ENCODE assay signal across 8 cellular contexts in the genomic region with DNA sequence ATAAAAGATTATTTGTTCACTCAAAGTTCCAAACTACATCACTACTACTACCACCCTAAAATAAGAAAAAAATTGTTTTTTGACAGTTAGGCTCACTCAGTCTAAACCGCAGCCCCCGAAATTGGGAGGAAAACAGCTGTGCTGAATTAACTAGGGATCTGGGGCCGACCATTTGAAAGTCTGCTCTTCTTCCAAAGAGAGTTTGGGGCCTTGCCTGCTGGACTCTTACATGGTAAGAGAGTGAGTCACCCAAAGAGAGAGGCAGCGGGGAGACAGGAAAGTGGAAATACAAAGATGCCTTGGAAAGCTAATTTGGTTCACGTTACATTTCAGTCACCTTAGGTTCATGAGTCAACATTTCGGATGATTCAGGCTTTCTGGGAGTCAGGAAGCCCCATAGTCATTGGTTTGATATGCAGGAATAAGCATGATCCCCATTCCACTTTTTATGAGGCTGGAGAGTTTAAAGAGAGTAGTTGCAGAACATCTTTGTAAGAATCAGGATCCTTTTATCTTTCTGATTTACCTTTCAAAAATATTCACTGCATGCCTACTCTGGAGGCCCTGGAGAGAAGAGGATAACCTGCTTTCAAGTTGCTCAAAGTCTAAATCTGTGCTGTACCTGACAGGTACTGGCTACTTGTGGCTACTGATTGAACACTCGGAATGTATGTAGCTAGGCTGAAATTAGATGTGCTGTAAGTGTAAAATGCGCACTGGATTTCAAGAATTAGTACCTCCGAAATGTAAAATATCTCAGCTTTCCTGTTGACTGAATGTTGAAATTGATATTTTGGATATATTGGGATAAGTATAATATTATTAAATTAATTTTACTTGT. TPM values are rescaled to one million over a fixed set of nuclear protein-coding genes. Genes with fewer than 3 reads are reported as not detected.
DNase-seq lines count a peak whose midpoint lies in the region; ATAC-seq and TF ChIP-seq lines count a peak whose summit lies in the region.

No MANE protein-coding gene starts in this region.

- H3K4me3 Mint-ChIP-seq in WTC11 = peak overlapping the region; percentile 99
- H3K4me3 Mint-ChIP-seq in effector memory CD8-positive, alpha-beta T cell = peak overlapping the region; percentile 95 to 97
- peak overlapping the region; percentile 82 to 97 for H3K4me3 Mint-ChIP-seq in stimulated activated naive CD8-positive, alpha-beta T cell treated with anti-CD3 and anti-CD28 coated beads, Interleukin-15, amount 100 ng/mL, for 72 hours

- peaks cover 36% of the 10 kb centered on the region for H3K4me1 ChIP-seq in lower lobe of right lung

- H3K4me1 Mint-ChIP-seq in WTC11 = peaks cover 35% of the 10 kb centered on the region
- peaks cover 40 to 64% of the 10 kb centered on the region in 2 donors for H3K4me1 Mint-ChIP-seq in effector memory CD8-positive, alpha-beta T cell (ENCODE audit: low read depth in 2 of 2)
- peaks cover 42% of the 10 kb centered on the region for H3K4me1 Mint-ChIP-seq in stimulated activated naive CD8-positive, alpha-beta T cell treated with anti-CD3 and anti-CD28 coated beads, Interleukin-15, amount 100 ng/mL, for 72 hours

- H3K27ac ChIP-seq in lower lobe of right lung = peak overlapping the region; percentile 98

- peak overlapping the region; percentile 97 for H3K27ac Mint-ChIP-seq in WTC11
- peak overlapping the region; percentile 96 for H3K27ac Mint-ChIP-seq in effector memory CD8-positive, alpha-beta T cell
- peak overlapping the region; percentile 97 to 99 for H3K27ac Mint-ChIP-seq in stimulated activated naive CD8-positive, alpha-beta T cell treated with anti-CD3 and anti-CD28 coated beads, Interleukin-15, amount 100 ng/mL, for 72 hours

- H3K27me3 Mint-ChIP-seq in WTC11 (ENCODE audit: low read depth) = no peaks in the 10 kb centered on the region
- no peaks in the 10 kb centered on the region for H3K27me3 Mint-ChIP-seq in effector memory CD8-positive, alpha-beta T cell
- H3K27me3 Mint-ChIP-seq in stimulated activated naive CD8-positive, alpha-beta T cell treated with anti-CD3 and anti-CD28 coated beads, Interleukin-15, amount 100 ng/mL, for 72 hours = no peaks in the 10 kb centered on the region

- POLR2A ChIA-PET in WTC11 (lab: Charles Lee) = interaction anchor here (0.6 to 1.7 kb wide), 25 partner anchors 7 to 493 kb away, joined by 3 to 10 read pairs (median 4); partner anchors contain the start of genes CCDC88A, CLHC1, EML6 and RPS27A

- ATAC-seq in WTC11 (0 out of 2 replicates have a peak, but pooled peaks have one; percentile 0), lower lobe of right lung (peak; percentile 25 to 63), HG02884 (IDR thresholded peaks at IDR 0.05; ENCODE audit: unreplicated experiment) (no peak)
- no peak for ATAC-seq in effector memory CD8-positive, alpha-beta T cell (replicated peaks)
- ATAC-seq in stimulated activated naive CD8-positive, alpha-beta T cell treated with anti-CD3 and anti-CD28 coated beads, Interleukin-15, amount 100 ng/mL, for 72 hours = no peak

- no peaks in the 10 kb centered on the region for H3K36me3 Mint-ChIP-seq in WTC11
- H3K36me3 Mint-ChIP-seq in effector memory CD8-positive, alpha-beta T cell (ENCODE audit: insufficient read depth) = peaks cover 15% of the 10 kb centered on the region

- no peaks in the 10 kb centered on the region for H3K9me3 Mint-ChIP-seq in WTC11
- H3K9me3 Mint-ChIP-seq in effector memory CD8-positive, alpha-beta T cell = no peaks in the 10 kb centered on the region
- H3K9me3 Mint-ChIP-seq in stimulated activated naive CD8-positive, alpha-beta T cell treated with anti-CD3 and anti-CD28 coated beads, Interleukin-15, amount 100 ng/mL, for 72 hours = no peaks in the 10 kb centered on the region

- H3K27me3 ChIP-seq in MG63 (no peaks in the 10 kb centered on the region), lower lobe of right lung (ENCODE audit: low read depth) (no peaks in the 10 kb centered on the region)

- intact Hi-C loops in lower lobe of right lung (cut with DNase I) = no loop called here

- DNase-seq in NCI-H1105 (lab: John Stamatoyannopoulos, UW) (peak; percentile 14), NCI-H1105 treated with DMSO at 0.1 percent for 48 hours (lab: John Stamatoyannopoulos, UW) (no peak), MG63 (peak; percentile 89), WTC11 (ENCODE audit: low spot score) (no peak), lower lobe of right lung (no peak)
- DNase-seq in effector memory CD8-positive, alpha-beta T cell = no peak
- peak in 1 of 2 donors; percentile 28 for DNase-seq in stimulated activated naive CD8-positive, alpha-beta T cell treated with anti-CD3 and anti-CD28 coated beads, Interleukin-15, amount 100 ng/mL, for 72 hours

- TF ChIP-seq CTCF in WTC11 (IDR thresholded peaks at IDR 0.05) = no peak
- no peak for TF ChIP-seq CTCF in lower lobe of right lung (IDR thresholded peaks at IDR 0.05)

- CTCF ChIA-PET in WTC11 (lab: Charles Lee) = interaction anchor here (0.8 to 4.3 kb wide), 7 partner anchors 7 to 213 kb away, joined by 3 to 25 read pairs (median 7); no protein-coding TSS in a partner anchor

- H3K36me3 ChIP-seq in MG63 = peaks cover 35% of the 10 kb centered on the region
- H3K36me3 ChIP-seq in lower lobe of right lung = no peaks in the 10 kb centered on the region

- H3K9me3 ChIP-seq in MG63 (peaks cover 18% of the 10 kb centered on the region), lower lobe of right lung (no peaks in the 10 kb centered on the region)

- H3K4me3 ChIP-seq in MG63 = peak overlapping the region; percentile 87
- peak overlapping the region; percentile 96 for H3K4me3 ChIP-seq in lower lobe of right lung

TF ChIP-seq in WTC11, 78 proteins besides CTCF, POLR2A, EP300 and RAD21 (continues in another document):
- TF ChIP-seq, protein P1, sequence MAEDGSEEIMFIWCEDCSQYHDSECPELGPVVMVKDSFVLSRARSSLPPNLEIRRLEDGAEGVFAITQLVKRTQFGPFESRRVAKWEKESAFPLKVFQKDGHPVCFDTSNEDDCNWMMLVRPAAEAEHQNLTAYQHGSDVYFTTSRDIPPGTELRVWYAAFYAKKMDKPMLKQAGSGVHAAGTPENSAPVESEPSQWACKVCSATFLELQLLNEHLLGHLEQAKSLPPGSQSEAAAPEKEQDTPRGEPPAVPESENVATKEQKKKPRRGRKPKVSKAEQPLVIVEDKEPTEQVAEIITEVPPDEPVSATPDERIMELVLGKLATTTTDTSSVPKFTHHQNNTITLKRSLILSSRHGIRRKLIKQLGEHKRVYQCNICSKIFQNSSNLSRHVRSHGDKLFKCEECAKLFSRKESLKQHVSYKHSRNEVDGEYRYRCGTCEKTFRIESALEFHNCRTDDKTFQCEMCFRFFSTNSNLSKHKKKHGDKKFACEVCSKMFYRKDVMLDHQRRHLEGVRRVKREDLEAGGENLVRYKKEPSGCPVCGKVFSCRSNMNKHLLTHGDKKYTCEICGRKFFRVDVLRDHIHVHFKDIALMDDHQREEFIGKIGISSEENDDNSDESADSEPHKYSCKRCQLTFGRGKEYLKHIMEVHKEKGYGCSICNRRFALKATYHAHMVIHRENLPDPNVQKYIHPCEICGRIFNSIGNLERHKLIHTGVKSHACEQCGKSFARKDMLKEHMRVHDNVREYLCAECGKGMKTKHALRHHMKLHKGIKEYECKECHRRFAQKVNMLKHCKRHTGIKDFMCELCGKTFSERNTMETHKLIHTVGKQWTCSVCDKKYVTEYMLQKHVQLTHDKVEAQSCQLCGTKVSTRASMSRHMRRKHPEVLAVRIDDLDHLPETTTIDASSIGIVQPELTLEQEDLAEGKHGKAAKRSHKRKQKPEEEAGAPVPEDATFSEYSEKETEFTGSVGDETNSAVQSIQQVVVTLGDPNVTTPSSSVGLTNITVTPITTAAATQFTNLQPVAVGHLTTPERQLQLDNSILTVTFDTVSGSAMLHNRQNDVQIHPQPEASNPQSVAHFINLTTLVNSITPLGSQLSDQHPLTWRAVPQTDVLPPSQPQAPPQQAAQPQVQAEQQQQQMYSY (CRISPR knock-in tag; IDR thresholded peaks at IDR 0.05) = no peak
- TF ChIP-seq ZMAT4 (CRISPR knock-in tag; IDR thresholded peaks at IDR 0.05) (no peak), MYBL2 (CRISPR knock-in tag; IDR thresholded peaks at IDR 0.05) (no peak), ATF3 (CRISPR knock-in tag; conservative IDR thresholded peaks at IDR 0.05) (no peak), JAZF1 (CRISPR knock-in tag; IDR thresholded peaks at IDR 0.05) (no peak), TEAD4 (CRISPR knock-in tag; IDR thresholded peaks at IDR 0.05) (no peak), ATF1 (CRISPR knock-in tag; IDR thresholded peaks at IDR 0.05) (no peak), CREM (CRISPR knock-in tag; IDR thresholded peaks at IDR 0.05) (no peak), SMAD4 (CRISPR knock-in tag; IDR thresholded peaks at IDR 0.05) (no peak), ZNF121 (CRISPR knock-in tag; IDR thresholded peaks at IDR 0.05) (no peak)

RNA-seq across cellular contexts. Expression of gene RTN4, which starts 1.0 kb away (rescaled TPM):
- total RNA-seq in MG63 (2014; rRNA removed; shearing (Covaris generic); ENCODE audit: low replicate concordance) = 304 and 433 TPM in 2 replicates
- 175 to 202 TPM (median 178 TPM) in 3 replicates for total RNA-seq in WTC11 (2021)
- total RNA-seq in lower lobe of right lung = 317 TPM

Comparison
In these comparisons a context has a peak if more than half of its experiments do, and no peak if none do; other contexts are left out.
1. DNase-seq: peak in NCI-H1105 (single experiment) and MG63 (single experiment); none in NCI-H1105 treated with DMSO at 0.1 percent for 48 hours (single experiment), WTC11 (single experiment), effector memory CD8-positive, alpha-beta T cell (0 of 3) and lower lobe of right lung (single experiment).
2. ATAC-seq: peak in WTC11 (single experiment) and lower lobe of right lung (2 of 2); none in effector memory CD8-positive, alpha-beta T cell (single experiment), stimulated activated naive CD8-positive, alpha-beta T cell treated with anti-CD3 and anti-CD28 coated beads, Interleukin-15, amount 100 ng/mL, for 72 hours (single experiment) and HG02884 (single experiment).
3. Peak in every context shown above with its lines, with median percentiles within 50 percentile points of each other: H3K27ac Mint-ChIP-seq and H3K4me3 Mint-ChIP-seq.